23 cellular contexts compared by ENCODE assay signal in the genomic region with DNA sequence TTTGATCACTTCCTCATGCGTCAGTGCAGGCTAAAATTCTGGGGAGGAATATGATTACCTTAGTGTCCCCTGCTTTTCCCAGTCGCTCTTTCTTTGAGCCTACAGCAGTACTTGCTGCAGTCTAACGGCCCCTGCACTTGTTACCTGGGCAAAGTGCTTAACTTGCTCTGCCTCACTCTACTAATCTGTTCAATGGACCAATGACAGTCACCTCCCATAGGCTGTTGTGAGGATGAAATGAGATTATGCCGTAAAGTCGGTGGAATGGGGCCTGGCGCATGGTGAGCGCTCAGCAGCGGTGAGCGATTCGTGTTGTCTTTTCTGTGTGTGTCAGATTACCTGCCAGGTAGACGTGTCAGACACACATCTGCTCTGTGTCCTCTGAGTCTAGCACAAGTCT. TPM values are rescaled to one million over a fixed set of nuclear protein-coding genes. Genes with fewer than 3 reads are reported as not detected.
DNase-seq lines count a peak whose midpoint lies in the region; ATAC-seq and TF ChIP-seq lines count a peak whose summit lies in the region.
"Had no signal": no experiment of that assay in that cellular context is flagged by ENCODE, and none has a peak within 500 bp of the region (broad histone marks: within the 10 kb centered on the region; RNA-seq: fewer than 3 reads in every experiment).

No MANE protein-coding gene starts in this region.

- no peak overlapping the region for H2BK120ac ChIP-seq in mesendoderm (ENCODE audit: low read depth, low read length)

- H3K9me3 ChIP-seq in mammary epithelial cell (replicated peaks; ENCODE audit: insufficient read depth, low read length) = no peaks in the 10 kb centered on the region
- no peaks in the 10 kb centered on the region for H3K9me3 ChIP-seq in SK-N-SH
- H3K9me3 ChIP-seq in suprapubic skin = no peaks in the 10 kb centered on the region
- H3K9me3 ChIP-seq: Caco-2 had no signal

- BruUV-seq in MCF 10A (replicated peaks; lab: Mats Ljungman, UMichigan) (no TSS peak), mammary epithelial cell (replicated peaks; lab: Mats Ljungman, UMichigan) (no TSS peak)

- H3K79me2 ChIP-seq in mammary epithelial cell (ENCODE audit: insufficient read depth, low read length) (no peaks in the 10 kb centered on the region), SK-N-SH (ENCODE audit: insufficient read depth) (peaks cover 95% of the 10 kb centered on the region), mesendoderm (ENCODE audit: control insufficient read depth, insufficient read depth, low read length) (no peaks in the 10 kb centered on the region)

- H3K9ac ChIP-seq in mammary epithelial cell (ENCODE audit: insufficient read depth, low read length) = no peak overlapping the region
- no peak overlapping the region for H3K9ac ChIP-seq in SK-N-SH
- no peak overlapping the region for H3K9ac ChIP-seq in mesendoderm (ENCODE audit: low read length)

- intact Hi-C loops in MCF 10A (cut with micrococcal nuclease) = no loop called here
- intact Hi-C loops in mammary epithelial cell (cut with micrococcal nuclease) = no loop called here

- 93% methylated on average over 11 of the region's 11 CpGs for WGBS in mammary epithelial cell (ENCODE audit: low coverage, missing lambda C conversion rate)
- WGBS in SK-N-SH (ENCODE audit: low lambda C conversion rate) = 91% methylated on average over 11 of the region's 11 CpGs
- 79% methylated on average over 11 of the region's 11 CpGs for WGBS in suprapubic skin
- no CpG with 5 or more reads among the region's 11 CpGs for WGBS in mesendoderm (ENCODE audit: extremely low coverage, insufficient coverage, low lambda C conversion rate)

- H3K79me1 ChIP-seq in mesendoderm (ENCODE audit: low read length) = no peaks in the 10 kb centered on the region

- no peak overlapping the region for H3K18ac ChIP-seq in mesendoderm (ENCODE audit: low read length)

- H2BK15ac ChIP-seq in mesendoderm (replicated peaks; ENCODE audit: low read depth) = no peak overlapping the region

- CTCF ChIA-PET in MCF 10A (lab: Yijun Ruan, JAX) = interaction anchor here (0.6 to 1.0 kb wide), 2 partner anchors 12 to 487 kb away, joined by 3 to 4 read pairs; no protein-coding TSS in a partner anchor
- CTCF ChIA-PET in mammary epithelial cell (lab: Charles Lee; ENCODE audit: low non-redundant PET) = no interaction called here
- CTCF ChIA-PET in SK-N-SH (lab: Yijun Ruan, JAX) = interaction anchor here (0.8 to 30.4 kb wide), 4 partner anchors 8 to 204 kb away, joined by 3 to 666 read pairs (median 22); no protein-coding TSS in a partner anchor

- TF ChIP-seq POLR2A in suprapubic skin (IDR thresholded peaks at IDR 0.05) = no peak

- no peak overlapping the region for H3K23ac ChIP-seq in mesendoderm (ENCODE audit: low read length)

- H2AFZ ChIP-seq in mammary epithelial cell (ENCODE audit: low read depth, low read length) = no peak overlapping the region
- H2AFZ ChIP-seq in SK-N-SH (ENCODE audit: low read depth) = no peak overlapping the region
- H2AFZ ChIP-seq: GM23338 had no signal

- H3K36me3 Mint-ChIP-seq in MCF 10A (ENCODE audit: insufficient read depth, unreplicated experiment) = no peaks in the 10 kb centered on the region

- in situ Hi-C loops in mammary epithelial cell (cut with MboI; ENCODE audit: low sequenced_read_pairs in 2 of 2) = no loop called here

- H3K27ac Mint-ChIP-seq in MCF 10A (ENCODE audit: low read depth, unreplicated experiment) = peak overlapping the region; percentile 85
- H3K27ac Mint-ChIP-seq: CD4-positive, alpha-beta T cell; GM23338 had no signal

- TF ChIP-seq CTCF in MCF 10A (IDR thresholded peaks at IDR 0.05; ENCODE audit: unreplicated experiment) = no peak
- TF ChIP-seq CTCF in mammary epithelial cell (conservative IDR thresholded peaks at IDR 0.05 in 1 of 2, IDR thresholded peaks at IDR 0.05 in 1 of 2; ENCODE audit: extremely low read depth in 1 of 2, insufficient read depth in 1 of 2, low read depth in 1 of 2, low read length in 2 of 2) = no peak
- TF ChIP-seq CTCF in SK-N-SH (IDR thresholded peaks at IDR 0.05) = no peak
- no peak for TF ChIP-seq CTCF in fibroblast of the aortic adventitia (IDR thresholded peaks at IDR 0.05; ENCODE audit: insufficient read depth, low read length)
- TF ChIP-seq CTCF in suprapubic skin (IDR thresholded peaks at IDR 0.05) = no peak

- H3K56ac ChIP-seq in mesendoderm (ENCODE audit: low read length) = no peak overlapping the region

- no peaks in the 10 kb centered on the region for H3K27me3 Mint-ChIP-seq in MCF 10A (ENCODE audit: insufficient read depth, unreplicated experiment)

- H3K9me3 Mint-ChIP-seq in MCF 10A (ENCODE audit: unreplicated experiment) = no peaks in the 10 kb centered on the region
- H3K9me3 Mint-ChIP-seq: CD4-positive, alpha-beta T cell; GM23338 had no signal

- peaks cover 19% of the 10 kb centered on the region for H3K4me1 ChIP-seq in mammary epithelial cell (ENCODE audit: insufficient read depth, low read length)
- peaks cover 50 to 62% of the 10 kb centered on the region in 2 experiments; a peak in 3 of 4 replicates for H3K4me1 ChIP-seq in SK-N-SH (ENCODE audit: control insufficient read depth in 1 of 2, insufficient read depth in 2 of 2, low read depth in 1 of 2, low read length in 1 of 2)
- H3K4me1 ChIP-seq in suprapubic skin = peaks cover 72% of the 10 kb centered on the region
- peaks cover 22% of the 10 kb centered on the region for H3K4me1 ChIP-seq in mesendoderm (ENCODE audit: control insufficient read depth, low read depth, low read length)
- H3K4me1 ChIP-seq: Caco-2 had no signal

- H3F3A ChIP-seq in SK-N-SH (replicated peaks; ENCODE audit: insufficient read depth) = peaks cover 38% of the 10 kb centered on the region

- H2BK5ac ChIP-seq in mesendoderm (ENCODE audit: low read length) = no peak overlapping the region

- TF ChIP-seq EP300 in SK-N-SH (IDR thresholded peaks at IDR 0.05; ENCODE audit: borderline replicate concordance in 1 of 2, low read depth in 1 of 2, low read length in 1 of 2) (no peak), suprapubic skin (IDR thresholded peaks at IDR 0.05) (no peak)

- H2AK5ac ChIP-seq in mesendoderm (ENCODE audit: low read length) = no peak overlapping the region

- H4K5ac ChIP-seq in mesendoderm (ENCODE audit: low read length) = no peak overlapping the region

- TF ChIP-seq RAD21 in SK-N-SH (IDR thresholded peaks at IDR 0.05; ENCODE audit: low read length) = no peak

- ATAC-seq in esophagus mucosa = no peak
- ATAC-seq: GM23338 had no signal

- no peak overlapping the region for H3K27ac ChIP-seq in mammary epithelial cell (ENCODE audit: insufficient read depth, low read depth, low read length)
- peak overlapping the region in 1 of 2 experiments; percentile 94; a peak in 1 of 4 replicates for H3K27ac ChIP-seq in SK-N-SH (ENCODE audit: low read depth in 2 of 2, low read length in 1 of 2)
- peak overlapping the region; percentile 90 for H3K27ac ChIP-seq in suprapubic skin
- no peak overlapping the region for H3K27ac ChIP-seq in mesendoderm (ENCODE audit: low read depth, low read length)
- H3K27ac ChIP-seq: 22Rv1 had no signal

- POLR2A ChIA-PET in MCF 10A (lab: Yijun Ruan, JAX) (no interaction called here), SK-N-SH (lab: Yijun Ruan, JAX) (no interaction called here)

- dilution Hi-C loops in mammary epithelial cell (cut with HindIII; ENCODE audit: low sequenced_read_pairs) = no loop called here

- H4K8ac ChIP-seq in mesendoderm (ENCODE audit: low read depth, low read length) = no peak overlapping the region

- H3K4me1 Mint-ChIP-seq in MCF 10A (ENCODE audit: insufficient read depth, unreplicated experiment) = peaks cover 27% of the 10 kb centered on the region

- no peaks in the 10 kb centered on the region for H3K9me2 ChIP-seq in SK-N-SH

- H3K4me2 ChIP-seq in mammary epithelial cell (ENCODE audit: insufficient read depth, low read depth, low read length) (no peak overlapping the region), SK-N-SH (0 out of 2 replicates have a peak overlapping the region, but pooled peaks have one; percentile 88), mesendoderm (ENCODE audit: low read length) (no peak overlapping the region)
- H3K4me2 ChIP-seq: GM23338 had no signal

- DNase-seq in MCF 10A (ENCODE audit: unreplicated experiment) = no peak
- no peak for DNase-seq in mammary epithelial cell
- no peak for DNase-seq in SK-N-SH
- no peak for DNase-seq in fibroblast of the aortic adventitia (ENCODE audit: low read depth)
- DNase-seq in suprapubic skin (ENCODE audit: low spot score in 2 of 2) = no peak
- DNase-seq in mesendoderm = no peak
- DNase-seq in T1000 (lab: John Stamatoyannopoulos, UW) = no peak
- DNase-seq: Caco-2; CD4-positive, alpha-beta T cell; DMS153; GDM1; HCEC 1CT; KBM-7; NCI-H1105 treated with DMSO at 0.1 percent for 48 hours; NCI-H187; NCI-H2107; NCI-H510A; NCI-H748 treated with DMSO at 0.1 percent for 48 hours; SHP77 had no signal

- H3K36me3 ChIP-seq in mammary epithelial cell (ENCODE audit: insufficient read depth, low read length) (no peaks in the 10 kb centered on the region), SK-N-SH (replicated peaks in 1 of 2; ENCODE audit: control insufficient read depth in 1 of 2, insufficient read depth in 2 of 2, low read length in 1 of 2) (peaks cover 0 to 12% of the 10 kb centered on the region in 2 experiments), suprapubic skin (no peaks in the 10 kb centered on the region), mesendoderm (ENCODE audit: control insufficient read depth, insufficient read depth, low read length) (no peaks in the 10 kb centered on the region)

- H3K27me3 ChIP-seq in mammary epithelial cell (ENCODE audit: insufficient read depth, low read length) = no peaks in the 10 kb centered on the region
- H3K27me3 ChIP-seq in SK-N-SH (ENCODE audit: insufficient read depth) = no peaks in the 10 kb centered on the region
- H3K27me3 ChIP-seq in suprapubic skin = no peaks in the 10 kb centered on the region
- no peaks in the 10 kb centered on the region for H3K27me3 ChIP-seq in mesendoderm (ENCODE audit: insufficient read depth, low read length, poor library complexity)

- no peaks in the 10 kb centered on the region for H4K20me1 ChIP-seq in mammary epithelial cell (ENCODE audit: insufficient read depth, low read length)
- peaks cover 47% of the 10 kb centered on the region for H4K20me1 ChIP-seq in SK-N-SH (ENCODE audit: insufficient read depth)

- H3K4me3 Mint-ChIP-seq in MCF 10A (ENCODE audit: unreplicated experiment) = no peak overlapping the region
- H3K4me3 Mint-ChIP-seq: CD4-positive, alpha-beta T cell; GM23338 had no signal

- no peak overlapping the region for H3K4me3 ChIP-seq in mammary epithelial cell (replicated peaks in 1 of 3; ENCODE audit: insufficient read depth in 1 of 3, low read depth in 2 of 3, low read length in 3 of 3)
- no peak overlapping the region for H3K4me3 ChIP-seq in SK-N-SH (ENCODE audit: low read depth in 2 of 2, low read length in 1 of 2)
- H3K4me3 ChIP-seq in fibroblast of the aortic adventitia (ENCODE audit: low read depth, low read length) = peak overlapping the region; percentile 28
- H3K4me3 ChIP-seq in suprapubic skin = no peak overlapping the region
- no peak overlapping the region for H3K4me3 ChIP-seq in mesendoderm (ENCODE audit: low read length)
- H3K4me3 ChIP-seq: GM23338 had no signal

- no peak overlapping the region for H3K4ac ChIP-seq in mesendoderm (ENCODE audit: low read depth, low read length)

RNA-seq across cellular contexts. Expression of gene TNS1, which starts 5.3 kb away (rescaled TPM):
- total RNA-seq in MCF 10A (2022) (2.9 and 3.3 TPM in 2 replicates), mammary epithelial cell (10 to 100 TPM in 1 of 2 donors, under 1 TPM in 1; 0.80 to 20.0 TPM), fibroblast of the aortic adventitia (ENCODE audit: low replicate concordance) (54.5 and 116 TPM in 2 replicates), suprapubic skin (100 to 1,000 TPM in 2 of 4 donors, 10 to 100 TPM in 2; 64.1 to 145 (median 99.5) TPM), esophagus mucosa (27.7 TPM)
- polyA plus RNA-seq in mammary epithelial cell (0.46 TPM), SK-N-SH (2012; rRNA removed) (10.5 and 12.1 TPM in 2 replicates)
- 11.9 TPM for polyA minus RNA-seq in mammary epithelial cell
- polyA plus RNA-seq in SK-N-SH (2012; cell fraction: cytosol; rRNA removed) = 7.1 and 10.2 TPM in 2 replicates
- 34.1 and 40.8 TPM in 2 replicates for polyA plus RNA-seq in SK-N-SH (2012; cell fraction: nucleus; rRNA removed)
- 1.7 TPM for polyA plus RNA-seq in mesendoderm (2013, experiment 1 of 2)
- 2.4 TPM for polyA plus RNA-seq in mesendoderm (2013, experiment 2 of 2)
- total RNA-seq: OCI-LY7 had no signal
